Comparison of ENCODE assay signal across 9 cellular contexts in genomic region chr3:184305577-184305976, GRCh38. TPM values are rescaled to one million over a fixed set of nuclear protein-coding genes. Genes with fewer than 3 reads are reported as not detected.
DNase-seq lines count a peak whose midpoint lies in the region; ATAC-seq and TF ChIP-seq lines count a peak whose summit lies in the region.
"Had no signal": no experiment of that assay in that cellular context is flagged by ENCODE, and none has a peak within 500 bp of the region (broad histone marks: within the 10 kb centered on the region; RNA-seq: fewer than 3 reads in every experiment).

No MANE protein-coding gene starts in this region.

- H3K4me1 Mint-ChIP-seq in CD8-positive, alpha-beta T cell (ENCODE audit: low read depth) = peaks cover 17% of the 10 kb centered on the region

- no peak for TF ChIP-seq EP300 in tibial nerve (IDR thresholded peaks at IDR 0.05)

- H3K9me3 ChIP-seq in CD8-positive, alpha-beta T cell (ENCODE audit: low read length) = no peaks in the 10 kb centered on the region
- no peaks in the 10 kb centered on the region for H3K9me3 ChIP-seq in adrenal gland (replicated peaks in 1 of 3)
- H3K9me3 ChIP-seq in right lobe of liver = no peaks in the 10 kb centered on the region
- no peaks in the 10 kb centered on the region for H3K9me3 ChIP-seq in tibial nerve

- no peak overlapping the region for H3K27ac Mint-ChIP-seq in CD8-positive, alpha-beta T cell

- POLR2A ChIA-PET in CD8-positive, alpha-beta T cell (lab: Charles Lee) = no interaction called here

- ATAC-seq in CD8-positive, alpha-beta T cell = peak; percentile 58
- ATAC-seq in right lobe of liver (peak; percentile 43 to 58 (median 46)), GM21423 (IDR thresholded peaks at IDR 0.05; ENCODE audit: unreplicated experiment) (no peak), HG02623 (IDR thresholded peaks at IDR 0.05; ENCODE audit: unreplicated experiment) (no peak), GM21723 (IDR thresholded peaks at IDR 0.05; ENCODE audit: unreplicated experiment) (no peak)
- ATAC-seq: left cardiac atrium had no signal

- 38 to 62% (median 45%) methylated on average over 1 of the region's 1 CpG for WGBS in adrenal gland, 4 donors
- 45% methylated on average over 1 of the region's 1 CpG for WGBS in right lobe of liver (ENCODE audit: insufficient coverage, low coverage, low lambda C conversion rate, missing lambda C conversion rate)
- WGBS in tibial nerve, 2 donors = 67% methylated on average over 1 of the region's 1 CpG; no CpG with 5 or more reads in 1 of the 2 donors

- TF ChIP-seq CTCF in CD8-positive, alpha-beta T cell (IDR thresholded peaks at IDR 0.05) = no peak
- TF ChIP-seq CTCF in HL-60 (IDR thresholded peaks at IDR 0.05; ENCODE audit: insufficient read depth, low read length) (peak; percentile 6), adrenal gland (IDR thresholded peaks at IDR 0.05) (peak in 5 of 6 experiments; percentile 15 to 32 (median 29)), right lobe of liver (IDR thresholded peaks at IDR 0.05) (peak; percentile 27 to 48 (median 36)), tibial nerve (IDR thresholded peaks at IDR 0.05) (no peak)

- no peak for DNase-seq in CD8-positive, alpha-beta T cell
- DNase-seq in HL-60 (ENCODE audit: low read depth in 1 of 2, low spot score in 1 of 2) (no peak), adrenal gland (no peak), right lobe of liver (no peak), tibial nerve (ENCODE audit: low spot score in 2 of 2) (no peak)
- DNase-seq: left cardiac atrium had no signal

- CTCF ChIA-PET in CD8-positive, alpha-beta T cell (lab: Charles Lee) = interaction anchor here (0.7 to 1.4 kb wide), 4 partner anchors 11 to 79 kb away, joined by 3 to 6 read pairs (median 4); no protein-coding TSS in a partner anchor

- no peaks in the 10 kb centered on the region for H3K4me1 ChIP-seq in CD8-positive, alpha-beta T cell (ENCODE audit: insufficient read depth, low read length)
- peaks cover 0 to 1% of the 10 kb centered on the region in 2 donors for H3K4me1 ChIP-seq in adrenal gland (replicated peaks in 1 of 2)
- H3K4me1 ChIP-seq in right lobe of liver = no peaks in the 10 kb centered on the region
- H3K4me1 ChIP-seq in tibial nerve = peaks cover 0 to 5% (median 2%) of the 10 kb centered on the region in 4 donors

- no peaks in the 10 kb centered on the region for H3K27me3 Mint-ChIP-seq in CD8-positive, alpha-beta T cell (ENCODE audit: low read depth)

- H3K27me3 ChIP-seq in CD8-positive, alpha-beta T cell (ENCODE audit: insufficient read depth, low read length) = no peaks in the 10 kb centered on the region
- H3K27me3 ChIP-seq in HL-60 (ENCODE audit: insufficient read depth, poor library complexity, severe bottlenecking) (no peaks in the 10 kb centered on the region), adrenal gland (no peaks in the 10 kb centered on the region), right lobe of liver (no peaks in the 10 kb centered on the region), tibial nerve (no peaks in the 10 kb centered on the region)

- H3K36me3 Mint-ChIP-seq in CD8-positive, alpha-beta T cell = peaks cover 85% of the 10 kb centered on the region

- intact Hi-C loops in CD8-positive, alpha-beta T cell (cut with DNase I, micrococcal nuclease) = no loop called here
- intact Hi-C loops in adrenal gland (cut with DNase I) = loop anchor here in 1 of 2 donors (5.0 kb wide), 1 partner anchor 37 kb away; no protein-coding TSS in a partner anchor
- intact Hi-C loops in right lobe of liver (cut with DNase I) = loop anchor here in 1 of 2 donors (10.0 kb wide), 1 partner anchor 141 kb away; no protein-coding TSS in a partner anchor

- H3K36me3 ChIP-seq in CD8-positive, alpha-beta T cell (ENCODE audit: insufficient read depth, low read length) = peaks cover 60% of the 10 kb centered on the region
- H3K36me3 ChIP-seq in adrenal gland (replicated peaks in 1 of 2) = peaks cover 0 to 84% of the 10 kb centered on the region in 2 donors
- peaks cover 16 to 79% (median 44%) of the 10 kb centered on the region in 4 donors for H3K36me3 ChIP-seq in right lobe of liver
- H3K36me3 ChIP-seq in tibial nerve = peaks cover 4 to 93% (median 25%) of the 10 kb centered on the region in 3 donors

- no peaks in the 10 kb centered on the region for H3K9me3 Mint-ChIP-seq in CD8-positive, alpha-beta T cell

- no peak overlapping the region for H3K27ac ChIP-seq in CD8-positive, alpha-beta T cell (ENCODE audit: low read depth, low read length)
- no peak overlapping the region for H3K27ac ChIP-seq in HL-60 (replicated peaks)
- no peak overlapping the region for H3K27ac ChIP-seq in adrenal gland
- no peak overlapping the region for H3K27ac ChIP-seq in right lobe of liver
- H3K27ac ChIP-seq in tibial nerve = no peak overlapping the region

- TF ChIP-seq POLR2A in adrenal gland (IDR thresholded peaks at IDR 0.05) = no peak
- no peak for TF ChIP-seq POLR2A in right lobe of liver (IDR thresholded peaks at IDR 0.05)
- no peak for TF ChIP-seq POLR2A in tibial nerve (IDR thresholded peaks at IDR 0.05)

- no peak overlapping the region for H3K4me3 ChIP-seq in CD8-positive, alpha-beta T cell (ENCODE audit: low read depth, low read length)
- no peak overlapping the region for H3K4me3 ChIP-seq in HL-60 (replicated peaks; ENCODE audit: insufficient read depth, low read length)
- H3K4me3 ChIP-seq in adrenal gland = no peak overlapping the region
- no peak overlapping the region for H3K4me3 ChIP-seq in right lobe of liver
- no peak overlapping the region for H3K4me3 ChIP-seq in tibial nerve

- no peak overlapping the region for H3K4me3 Mint-ChIP-seq in CD8-positive, alpha-beta T cell

RNA-seq across cellular contexts. Expression of gene PSMD2, which starts 6.5 kb away (rescaled TPM):
- 100 to 1,000 TPM; 168 to 174 TPM for total RNA-seq in CD8-positive, alpha-beta T cell
- 100 to 1,000 TPM; 190 to 387 (median 235) TPM for total RNA-seq in adrenal gland
- 100 to 1,000 TPM in 1 of 3 donors, 10 to 100 TPM in 2; 65.1 to 412 (median 73.8) TPM for polyA plus RNA-seq in adrenal gland
- total RNA-seq in right lobe of liver = 100 to 1,000 TPM in 3 of 6 experiments, 10 to 100 TPM in 3; 85.5 to 153 (median 103) TPM
- total RNA-seq in tibial nerve = 100 to 1,000 TPM; 122 to 226 (median 152) TPM

RNA-seq across cellular contexts. Expression of gene EIF4G1, which starts 8.8 kb away (rescaled TPM):
- 100 to 1,000 TPM; 220 to 235 TPM for total RNA-seq in CD8-positive, alpha-beta T cell
- total RNA-seq in adrenal gland (100 to 1,000 TPM; 289 to 600 (median 369) TPM), right lobe of liver (100 to 1,000 TPM; 262 to 368 (median 291) TPM), tibial nerve (100 to 1,000 TPM; 173 to 248 (median 192) TPM)
- 100 to 1,000 TPM; 248 to 411 (median 268) TPM for polyA plus RNA-seq in adrenal gland

RNA-seq across cellular contexts. Expression of gene ECE2, which starts 29.8 kb away (rescaled TPM):
- total RNA-seq in CD8-positive, alpha-beta T cell = not detected
- total RNA-seq in adrenal gland (1 to 10 TPM in 3 of 8 donors, under 1 TPM in 1, not detected in 4; 0.27 to 9.3 (median 5.8) TPM), right lobe of liver (not detected), tibial nerve (not detected)
- 10 to 100 TPM in 1 of 3 donors, 1 to 10 TPM in 2; 3.0 to 15.2 (median 8.2) TPM for polyA plus RNA-seq in adrenal gland

RNA-seq across cellular contexts. Expression of gene FAM131A, which starts 31.8 kb away (rescaled TPM):
- total RNA-seq in CD8-positive, alpha-beta T cell = 10 to 100 TPM in 1 of 2 experiments, 1 to 10 TPM in 1; 9.8 to 11.1 TPM
- total RNA-seq in adrenal gland (10 to 100 TPM; 16.4 to 42.4 (median 33.7) TPM), right lobe of liver (1 to 10 TPM; 2.4 to 6.5 (median 3.1) TPM), tibial nerve (10 to 100 TPM; 35.0 to 45.3 (median 39.6) TPM)
- 10 to 100 TPM; 13.3 to 43.0 (median 39.4) TPM for polyA plus RNA-seq in adrenal gland

RNA-seq across cellular contexts. Expression of gene CAMK2N2, which starts 44.2 kb away (rescaled TPM):
- total RNA-seq in CD8-positive, alpha-beta T cell = not detected
- total RNA-seq in adrenal gland = 10 to 100 TPM in 2 of 8 donors, 1 to 10 TPM in 3, under 1 TPM in 1, not detected in 2; 0.47 to 39.3 (median 5.7) TPM
- polyA plus RNA-seq in adrenal gland = 10 to 100 TPM in 2 of 3 donors, 1 to 10 TPM in 1; 6.1 to 24.2 (median 12.4) TPM
- under 1 TPM in 3 of 6 experiments, not detected in 3; 0.21 to 0.42 (median 0.24) TPM for total RNA-seq in right lobe of liver
- not detected for total RNA-seq in tibial nerve

Comparison
In these comparisons a context has a peak if more than half of its experiments do, and no peak if none do; other contexts are left out.
1. ATAC-seq: peak in CD8-positive, alpha-beta T cell (single experiment) and right lobe of liver (4 of 4); none in GM21423 (single experiment), HG02623 (single experiment) and GM21723 (single experiment).
2. CTCF ChIP-seq: peak in HL-60 (single experiment), adrenal gland (5 of 6) and right lobe of liver (4 of 4); none in CD8-positive, alpha-beta T cell (single experiment) and tibial nerve (0 of 5).